In genomic region chr4:142318280-142318679, GRCh38 we compare ENCODE assay signal across 16 cellular contexts.
A peak's percentile ranks its signal among the peaks of the same experiment; 100 is the strongest.
DNase-seq lines count a peak whose midpoint lies in the region; ATAC-seq and TF ChIP-seq lines count a peak whose summit lies in the region.
"Had no signal": no experiment of that assay in that cellular context is flagged by ENCODE, and none has a peak within 500 bp of the region (broad histone marks: within the 10 kb centered on the region; RNA-seq: fewer than 3 reads in every experiment).

No MANE protein-coding gene starts in this region.

- H3K9ac ChIP-seq in skeletal muscle tissue (ENCODE audit: low read depth in 1 of 3, low read length in 3 of 3): no peak overlapping the region
- H3K9ac ChIP-seq: GM23248 had no signal

- CTCF ChIA-PET in T-cell (lab: Charles Lee): no interaction called here

- intact Hi-C loops in left ventricle myocardium inferior (cut with micrococcal nuclease) (no loop called here), Right ventricle myocardium inferior (cut with DNase I) (no loop called here)

- TF ChIP-seq CTCF in left ventricle myocardium inferior (IDR thresholded peaks at IDR 0.05; ENCODE audit: borderline replicate concordance) (no peak), fibroblast of pulmonary artery (IDR thresholded peaks at IDR 0.05; ENCODE audit: low read length, missing control alignments) (no peak)

- peak overlapping the region; percentile 47 for H3K27ac ChIP-seq in left ventricle myocardium inferior (replicated peaks)
- peak overlapping the region; percentile 34 for H3K27ac ChIP-seq in skeletal muscle tissue (ENCODE audit: low read depth, low read length)
- H3K27ac ChIP-seq: GM23248 had no signal

- ATAC-seq in Right ventricle myocardium inferior: no peak
- no peak for ATAC-seq in T-cell (replicated peaks in 1 of 4)
- ATAC-seq in HG02642 (IDR thresholded peaks at IDR 0.05; ENCODE audit: poor library complexity, unreplicated experiment): no peak

- H3K36me3 ChIP-seq in left ventricle myocardium inferior (no peaks in the 10 kb centered on the region), skeletal muscle tissue (ENCODE audit: control insufficient read depth in 3 of 3, insufficient read depth in 3 of 3, low read length in 3 of 3) (no peaks in the 10 kb centered on the region)

- peaks cover 80 to 85% (median 83%) of the 10 kb centered on the region in 3 donors for H3K4me1 Mint-ChIP-seq in T-cell

- H3K9me3 ChIP-seq in left ventricle myocardium inferior (replicated peaks) (peaks cover 9% of the 10 kb centered on the region), skeletal muscle tissue (ENCODE audit: control insufficient read depth in 3 of 3, low read length in 3 of 3) (no peaks in the 10 kb centered on the region)

- DNase-seq in left ventricle myocardium inferior (no peak), Right ventricle myocardium inferior (ENCODE audit: missing footprints) (no peak), T-cell (no peak), fibroblast of pulmonary artery (ENCODE audit: low read depth) (peak; percentile 7), DMS153 treated with DMSO at 0.1 percent for 48 hours (lab: John Stamatoyannopoulos, UW; ENCODE audit: unreplicated experiment) (no peak), MV-4-11 (lab: John Stamatoyannopoulos, UW) (no peak)
- DNase-seq: AML-193, DMS79 treated with DMSO at 0.1 percent for 48 hours, GM23248, HCEC 1CT, NCI-H187 treated with DMSO at 0.1 percent for 48 hours, NCI-H526 treated with DMSO at 0.1 percent for 48 hours, SHP77 treated with DMSO at 0.1 percent for 48 hours had no signal

- no peaks in the 10 kb centered on the region for H3K27me3 ChIP-seq in left ventricle myocardium inferior (ENCODE audit: low read depth)
- no peaks in the 10 kb centered on the region for H3K27me3 ChIP-seq in skeletal muscle tissue (ENCODE audit: control insufficient read depth in 3 of 3, insufficient read depth in 3 of 3, low read length in 3 of 3)

- H3K27ac Mint-ChIP-seq in T-cell: peak overlapping the region; percentile 28 to 50
- H3K27ac Mint-ChIP-seq: CD14-positive monocyte had no signal

- H3K27me3 Mint-ChIP-seq in T-cell: no peaks in the 10 kb centered on the region

- H3K36me3 Mint-ChIP-seq in T-cell: peaks cover 54% of the 10 kb centered on the region
- H3K36me3 Mint-ChIP-seq: CD14-positive monocyte had no signal

- H3K9me3 Mint-ChIP-seq in T-cell: peaks cover 0 to 8% (median 0%) of the 10 kb centered on the region in 3 donors

- POLR2A ChIA-PET in T-cell (lab: Charles Lee): no interaction called here

- H3K4me3 Mint-ChIP-seq in T-cell: no peak overlapping the region
- H3K4me3 Mint-ChIP-seq: CD14-positive monocyte had no signal

- H3K4me3 ChIP-seq in left ventricle myocardium inferior (no peak overlapping the region), fibroblast of pulmonary artery (replicated peaks; ENCODE audit: low read depth, low read length) (no peak overlapping the region), skeletal muscle tissue (ENCODE audit: low read length in 3 of 3) (no peak overlapping the region)
- H3K4me3 ChIP-seq: GM23248 had no signal

- H3K4me1 ChIP-seq in left ventricle myocardium inferior (peaks cover 22% of the 10 kb centered on the region), skeletal muscle tissue (ENCODE audit: control insufficient read depth in 3 of 3, insufficient read depth in 3 of 3, low read length in 3 of 3) (peaks cover 0 to 6% (median 0%) of the 10 kb centered on the region in 3 donors)
